In genomic region chr1:173488001-173488400, GRCh38 we compare ENCODE assay signal across 21 cellular contexts. TPM values are rescaled to one million over a fixed set of nuclear protein-coding genes. Genes with fewer than 3 reads are reported as not detected.
A peak's percentile ranks its signal among the peaks of the same experiment; 100 is the strongest.
DNase-seq lines count a peak whose midpoint lies in the region; ATAC-seq and TF ChIP-seq lines count a peak whose summit lies in the region.
"Had no signal": no experiment of that assay in that cellular context is flagged by ENCODE, and none has a peak within 500 bp of the region (broad histone marks: within the 10 kb centered on the region; RNA-seq: fewer than 3 reads in every experiment).

No MANE protein-coding gene starts in this region.

- CTCF ChIA-PET in PC-3 (lab: Charles Lee) = no interaction called here

- POLR2A ChIA-PET in PC-3 (lab: Charles Lee; ENCODE audit: unreplicated experiment) = interaction anchor here (0.5 to 0.7 kb wide), 2 partner anchors 18 to 187 kb away, joined by 3 read pairs; no protein-coding TSS in a partner anchor

- H3K4me1 Mint-ChIP-seq in T-helper 2 cell treated with Interferon-gamma antibody and Interleukin-4, amounts not matched to agents 5 μg/mL and 100 μg/mL, for 36 hours (ENCODE audit: low read depth) = peaks cover 4% of the 10 kb centered on the region
- peaks cover 0 to 8% (median 2%) of the 10 kb centered on the region in 4 donors for H3K4me1 Mint-ChIP-seq in CD4-positive, CD25-positive, alpha-beta regulatory T cell
- H3K4me1 Mint-ChIP-seq in mesothelial cell of epicardium (no peaks in the 10 kb centered on the region), natural killer cell (peaks cover 0 to 5% of the 10 kb centered on the region in 2 donors)

- no peaks in the 10 kb centered on the region for H3K9me3 ChIP-seq in CD4-positive, CD25-positive, alpha-beta regulatory T cell (ENCODE audit: control insufficient read depth in 2 of 2, low read length in 2 of 2)
- no peaks in the 10 kb centered on the region for H3K9me3 ChIP-seq in PC-3 (ENCODE audit: low read length)
- H3K9me3 ChIP-seq in spleen = peaks cover 0 to 3% (median 0%) of the 10 kb centered on the region in 8 donors

- no peak for TF ChIP-seq POLR2A in spleen (IDR thresholded peaks at IDR 0.05)

- H3K9me3 Mint-ChIP-seq in T-helper 2 cell treated with Interferon-gamma antibody and Interleukin-4, amounts not matched to agents 5 μg/mL and 100 μg/mL, for 36 hours = peaks cover 2% of the 10 kb centered on the region
- H3K9me3 Mint-ChIP-seq in CD4-positive, CD25-positive, alpha-beta regulatory T cell = peaks cover 0 to 3% (median 0%) of the 10 kb centered on the region in 7 donors
- peaks cover 2% of the 10 kb centered on the region for H3K9me3 Mint-ChIP-seq in mesothelial cell of epicardium
- H3K9me3 Mint-ChIP-seq in natural killer cell = no peaks in the 10 kb centered on the region
- H3K9me3 Mint-ChIP-seq: CD8-positive, alpha-beta memory T cell; IgD-negative memory B cell had no signal

- H2AFZ ChIP-seq in PC-3 (ENCODE audit: low read length) = no peak overlapping the region

- no peaks in the 10 kb centered on the region for H3K9me2 ChIP-seq in PC-3 (replicated peaks; ENCODE audit: low read length)

- H3K79me2 ChIP-seq in PC-3 (ENCODE audit: low read length) = peaks cover 7% of the 10 kb centered on the region; the same call in 1 of the 2 replicates

- BruUV-seq in PC-3 (replicated peaks; lab: Mats Ljungman, UMichigan) = TSS peak; percentile 13

- intact Hi-C loops in PC-3 (cut with micrococcal nuclease) (no loop called here), natural killer cell (cut with micrococcal nuclease) (no loop called here), spleen (cut with DNase I; ENCODE audit: low total_unique reads) (no loop called here)

- no peak overlapping the region for H3K4me3 ChIP-seq in CD4-positive, CD25-positive, alpha-beta regulatory T cell (ENCODE audit: low read depth, low read length)
- H3K4me3 ChIP-seq in PC-3 (ENCODE audit: low read length) (no peak overlapping the region), spleen (no peak overlapping the region)
- H3K4me3 ChIP-seq: BLaER1 treated with 17β-estradiol and CSF1 and Interleukin-3, amounts not matched to agents 10 nM and 100 nM had no signal

- 75 to 87% (median 79%) methylated on average over 2 of the region's 2 CpGs for WGBS in spleen, 5 donors

- H3K4me1 ChIP-seq in CD4-positive, CD25-positive, alpha-beta regulatory T cell (ENCODE audit: control insufficient read depth, insufficient read depth, low read length, poor library complexity, severe bottlenecking) = no peaks in the 10 kb centered on the region
- H3K4me1 ChIP-seq in PC-3 (ENCODE audit: insufficient read depth, low read length) (peaks cover 8% of the 10 kb centered on the region; the same call in 1 of the 2 replicates), spleen (no peaks in the 10 kb centered on the region)
- H3K4me1 ChIP-seq: BLaER1 treated with 17β-estradiol and CSF1 and Interleukin-3, amounts not matched to agents 10 nM and 100 nM had no signal

- DNase-seq in T-helper 2 cell treated with Interferon-gamma antibody and Interleukin-4, amounts not matched to agents 5 μg/mL and 100 μg/mL, for 36 hours (ENCODE audit: low spot score) = no peak
- DNase-seq in T-helper 2 cell (no peak), PC-3 (no peak), mesothelial cell of epicardium (ENCODE audit: low spot score in 2 of 2, unreplicated experiment in 2 of 2) (no peak), kidney glomerular epithelial cell (lab: John Stamatoyannopoulos, UW) (no peak), natural killer cell (no peak), spleen (no peak)
- no peak for DNase-seq in CD4-positive, CD25-positive, alpha-beta regulatory T cell
- DNase-seq: 8988T; CD8-positive, alpha-beta memory T cell; H9; Karpas-422; MV-4-11; NCI-H187; NCI-H446 treated with DMSO at 0.1 percent for 48 hours; NCI-H526 treated with DMSO at 0.1 percent for 48 hours; RPMI8226; SHP77 had no signal

- TF ChIP-seq CTCF in PC-3 (conservative IDR thresholded peaks at IDR 0.05; ENCODE audit: low read depth, low read length) = no peak
- TF ChIP-seq CTCF in mesothelial cell of epicardium (IDR thresholded peaks at IDR 0.05; ENCODE audit: unreplicated experiment) = no peak
- TF ChIP-seq CTCF in natural killer cell (IDR thresholded peaks at IDR 0.05) = no peak
- no peak for TF ChIP-seq CTCF in spleen (IDR thresholded peaks at IDR 0.05 in 8 of 11, conservative IDR thresholded peaks at IDR 0.05 in 3 of 11)

- H3K36me3 Mint-ChIP-seq in T-helper 2 cell treated with Interferon-gamma antibody and Interleukin-4, amounts not matched to agents 5 μg/mL and 100 μg/mL, for 36 hours (ENCODE audit: low read depth) = peaks cover 45% of the 10 kb centered on the region
- peaks cover 51% of the 10 kb centered on the region for H3K36me3 Mint-ChIP-seq in CD4-positive, CD25-positive, alpha-beta regulatory T cell
- H3K36me3 Mint-ChIP-seq in mesothelial cell of epicardium = peaks cover 55% of the 10 kb centered on the region
- peaks cover 41% of the 10 kb centered on the region for H3K36me3 Mint-ChIP-seq in natural killer cell

- H3K27me3 Mint-ChIP-seq in T-helper 2 cell treated with Interferon-gamma antibody and Interleukin-4, amounts not matched to agents 5 μg/mL and 100 μg/mL, for 36 hours (ENCODE audit: low read depth) = no peaks in the 10 kb centered on the region
- H3K27me3 Mint-ChIP-seq in CD4-positive, CD25-positive, alpha-beta regulatory T cell = no peaks in the 10 kb centered on the region
- no peaks in the 10 kb centered on the region for H3K27me3 Mint-ChIP-seq in mesothelial cell of epicardium (ENCODE audit: low read depth)
- H3K27me3 Mint-ChIP-seq in natural killer cell (ENCODE audit: low read depth in 2 of 2) = no peaks in the 10 kb centered on the region
- H3K27me3 Mint-ChIP-seq: CD8-positive, alpha-beta memory T cell; IgD-negative memory B cell had no signal

- peaks cover 18% of the 10 kb centered on the region for H4K20me1 ChIP-seq in PC-3 (ENCODE audit: low read length)

- H3K4me3 Mint-ChIP-seq in T-helper 2 cell treated with Interferon-gamma antibody and Interleukin-4, amounts not matched to agents 5 μg/mL and 100 μg/mL, for 36 hours = no peak overlapping the region
- no peak overlapping the region for H3K4me3 Mint-ChIP-seq in CD4-positive, CD25-positive, alpha-beta regulatory T cell
- H3K4me3 Mint-ChIP-seq in mesothelial cell of epicardium (no peak overlapping the region), natural killer cell (no peak overlapping the region)
- H3K4me3 Mint-ChIP-seq: CD8-positive, alpha-beta memory T cell; H9; IgD-negative memory B cell had no signal

- no peaks in the 10 kb centered on the region for H3K27me3 ChIP-seq in CD4-positive, CD25-positive, alpha-beta regulatory T cell (ENCODE audit: control insufficient read depth, insufficient read depth, low read length)
- H3K27me3 ChIP-seq in PC-3 (ENCODE audit: low read length) = no peaks in the 10 kb centered on the region
- no peaks in the 10 kb centered on the region for H3K27me3 ChIP-seq in spleen (replicated peaks in 1 of 7)
- H3K27me3 ChIP-seq: BLaER1 treated with 17β-estradiol and CSF1 and Interleukin-3, amounts not matched to agents 10 nM and 100 nM had no signal

- peaks cover 10% of the 10 kb centered on the region for H3F3A ChIP-seq in PC-3 (ENCODE audit: low read length, unreplicated experiment)

- peaks cover 60% of the 10 kb centered on the region for H3K36me3 ChIP-seq in CD4-positive, CD25-positive, alpha-beta regulatory T cell (ENCODE audit: control insufficient read depth, insufficient read depth, low read length)
- H3K36me3 ChIP-seq in PC-3 (ENCODE audit: low read depth, low read length) = peaks cover 72% of the 10 kb centered on the region
- H3K36me3 ChIP-seq in spleen = peaks cover 0 to 94% (median 66%) of the 10 kb centered on the region in 6 donors

- no peak overlapping the region for H3K4me2 ChIP-seq in PC-3 (ENCODE audit: low read length)
- H3K4me2 ChIP-seq: BLaER1 treated with 17β-estradiol and CSF1 and Interleukin-3, amounts not matched to agents 10 nM and 100 nM had no signal

- no peak for ATAC-seq in CD4-positive, CD25-positive, alpha-beta regulatory T cell (ENCODE audit: low read depth in 2 of 2)
- ATAC-seq in PC-3 (no peak), natural killer cell (no peak)

- no peak overlapping the region for H3K9ac ChIP-seq in PC-3 (ENCODE audit: low read length)
- H3K9ac ChIP-seq: BLaER1 treated with 17β-estradiol and CSF1 and Interleukin-3, amounts not matched to agents 10 nM and 100 nM had no signal

- peak overlapping the region; percentile 27 for H3K27ac Mint-ChIP-seq in T-helper 2 cell treated with Interferon-gamma antibody and Interleukin-4, amounts not matched to agents 5 μg/mL and 100 μg/mL, for 36 hours
- H3K27ac Mint-ChIP-seq in CD4-positive, CD25-positive, alpha-beta regulatory T cell = peak overlapping the region in 2 of 3 donors; percentile 14 to 19
- H3K27ac Mint-ChIP-seq in mesothelial cell of epicardium = peak overlapping the region; percentile 48
- H3K27ac Mint-ChIP-seq in natural killer cell = peak overlapping the region in 1 of 2 donors; percentile 45
- H3K27ac Mint-ChIP-seq: H9, IgD-negative memory B cell had no signal

- H3K27ac ChIP-seq in CD4-positive, CD25-positive, alpha-beta regulatory T cell (ENCODE audit: insufficient read depth, low read length, poor library complexity, severe bottlenecking) = no peak overlapping the region
- H3K27ac ChIP-seq in PC-3 (ENCODE audit: low read length) (no peak overlapping the region), spleen (no peak overlapping the region)
- H3K27ac ChIP-seq: BLaER1 treated with 17β-estradiol and CSF1 and Interleukin-3, amounts not matched to agents 10 nM and 100 nM; HL-60 had no signal

RNA-seq across cellular contexts. Expression of gene PRDX6, which starts 10.9 kb away (rescaled TPM):
- 75.6 TPM for total RNA-seq in CD4-positive, CD25-positive, alpha-beta regulatory T cell
- polyA plus RNA-seq in CD4-positive, CD25-positive, alpha-beta regulatory T cell = 100 to 1,000 TPM in 3 of 4 donors, 10 to 100 TPM in 1; 93.3 to 166 (median 141) TPM
- 649 and 829 TPM in 2 replicates for total RNA-seq in PC-3 (2014; rRNA removed)
- 194 to 211 TPM (median 211 TPM) in 3 replicates for total RNA-seq in mesothelial cell of epicardium
- total RNA-seq in natural killer cell = 10 to 100 TPM; 95.2 to 99.9 (median 99.9) TPM
- 100 to 1,000 TPM; 122 to 197 (median 143) TPM for total RNA-seq in spleen
- 100 to 1,000 TPM; 133 to 240 (median 154) TPM for polyA plus RNA-seq in spleen
